1 cellular context compared by ENCODE assay signal in genomic region chr9:122930933-122931850, GRCh38.
TF ChIP-seq lines count a peak whose summit lies in the region.

Gene ZBTB26, minus strand, starts transcription at chr9:122931512. Its CDS starts 11,578 bp downstream, at chr9:122919934.

TF ChIP-seq in HepG2, 621 proteins besides CTCF, POLR2A, EP300 and RAD21 (continued from another document and continues in another):
- TF ChIP-seq ZNF513 (CRISPR knock-in tag; conservative IDR thresholded peaks at IDR 0.05) = no peak
- no peak for TF ChIP-seq ZBTB8A (CRISPR knock-in tag; IDR thresholded peaks at IDR 0.05; ENCODE audit: borderline replicate concordance, low read depth)
- TF ChIP-seq SSRP1 (CRISPR knock-in tag; IDR thresholded peaks at IDR 0.05) = no peak; the same call in 1 of the 2 replicates
- peak; percentile 62; the same call in 1 of the 2 replicates for TF ChIP-seq ZNF816 (CRISPR knock-in tag; IDR thresholded peaks at IDR 0.05; ENCODE audit: borderline replicate concordance)
- no peak for TF ChIP-seq ZNF280D (CRISPR knock-in tag; IDR thresholded peaks at IDR 0.05)
- 0 out of 2 replicates have a peak, but pooled peaks have one; percentile 16 for TF ChIP-seq BCL6 (CRISPR knock-in tag; IDR thresholded peaks at IDR 0.05)
- no peak for TF ChIP-seq ZFP36L2 (CRISPR knock-in tag; IDR thresholded peaks at IDR 0.05)
- TF ChIP-seq ZFAT (CRISPR knock-in tag; conservative IDR thresholded peaks at IDR 0.05) = no peak
- no peak for TF ChIP-seq ZNF383 (CRISPR knock-in tag; IDR thresholded peaks at IDR 0.05; ENCODE audit: borderline replicate concordance)
- no peak for TF ChIP-seq CHCHD3 (CRISPR knock-in tag; IDR thresholded peaks at IDR 0.05)
- TF ChIP-seq ZNF253 (CRISPR knock-in tag; IDR thresholded peaks at IDR 0.05; ENCODE audit: borderline replicate concordance) = no peak
- TF ChIP-seq ZNF570 (CRISPR knock-in tag; IDR thresholded peaks at IDR 0.05; ENCODE audit: borderline replicate concordance) = no peak
- TF ChIP-seq ZNF512 (CRISPR knock-in tag; IDR thresholded peaks at IDR 0.05) = no peak
- peak; percentile 60; the same call in 1 of the 2 replicates for TF ChIP-seq MYC (CRISPR knock-in tag; IDR thresholded peaks at IDR 0.05; ENCODE audit: borderline replicate concordance)
- TF ChIP-seq ZNF564 (CRISPR knock-in tag; IDR thresholded peaks at IDR 0.05) = no peak
- TF ChIP-seq HNRNPH1 (optimal IDR thresholded peaks at IDR 0.05; ENCODE audit: low read depth, low read length) = no peak
- TF ChIP-seq HHEX (CRISPR knock-in tag; IDR thresholded peaks at IDR 0.05) = no peak
- TF ChIP-seq ZNF644 (CRISPR knock-in tag; IDR thresholded peaks at IDR 0.05; ENCODE audit: low read depth) = no peak
- no peak for TF ChIP-seq MZF1 (CRISPR knock-in tag; IDR thresholded peaks at IDR 0.05; ENCODE audit: borderline replicate concordance)
- TF ChIP-seq SALL1 (CRISPR knock-in tag; IDR thresholded peaks at IDR 0.05) = peak; percentile 57; the same call in 1 of the 2 replicates
- TF ChIP-seq BCLAF1 (IDR thresholded peaks at IDR 0.05) = no peak
- peak; percentile 91 for TF ChIP-seq ZMYM4 (CRISPR knock-in tag; IDR thresholded peaks at IDR 0.05)
- no peak for TF ChIP-seq ZNF780A (CRISPR knock-in tag; IDR thresholded peaks at IDR 0.05)
- peak; percentile 99 for TF ChIP-seq GABPB1 (CRISPR knock-in tag; IDR thresholded peaks at IDR 0.05)
- TF ChIP-seq TARDBP (CRISPR knock-in tag; IDR thresholded peaks at IDR 0.05) = peak; percentile 77
- peak; percentile 81 for TF ChIP-seq ZNF350 (CRISPR knock-in tag; IDR thresholded peaks at IDR 0.05; ENCODE audit: borderline replicate concordance, low read depth)
- peak; percentile 80; the same call in 1 of the 2 replicates for TF ChIP-seq ZNF772 (CRISPR knock-in tag; IDR thresholded peaks at IDR 0.05)
- no peak for TF ChIP-seq ZNF556 (CRISPR knock-in tag; IDR thresholded peaks at IDR 0.05; ENCODE audit: borderline replicate concordance)
- 0 out of 2 replicates have a peak, but pooled peaks have one; percentile 11 for TF ChIP-seq TOE1 (CRISPR knock-in tag; IDR thresholded peaks at IDR 0.05)
- peak; percentile 96 for TF ChIP-seq ZFX (CRISPR knock-in tag; IDR thresholded peaks at IDR 0.05; ENCODE audit: low read depth)
- peak; percentile 60; the same call in 1 of the 2 replicates for TF ChIP-seq ZNF674 (CRISPR knock-in tag; IDR thresholded peaks at IDR 0.05; ENCODE audit: low read depth)
- 0 out of 2 replicates have a peak, but pooled peaks have one; percentile 73 for TF ChIP-seq YEATS4 (CRISPR knock-in tag; IDR thresholded peaks at IDR 0.05; ENCODE audit: borderline replicate concordance)
- no peak for TF ChIP-seq DMTF1 (CRISPR knock-in tag; IDR thresholded peaks at IDR 0.05)
- TF ChIP-seq HMGXB3 (CRISPR knock-in tag; IDR thresholded peaks at IDR 0.05; ENCODE audit: borderline replicate concordance) = peak; percentile 59; the same call in 1 of the 2 replicates
- peak; percentile 40; the same call in 1 of the 2 replicates for TF ChIP-seq SNAPC4 (CRISPR knock-in tag; IDR thresholded peaks at IDR 0.05)
- peak; percentile 69; the same call in 1 of the 2 replicates for TF ChIP-seq RFXAP (CRISPR knock-in tag; IDR thresholded peaks at IDR 0.05; ENCODE audit: borderline replicate concordance)
- TF ChIP-seq FLYWCH1 (CRISPR knock-in tag; IDR thresholded peaks at IDR 0.05) = no peak
- peak; percentile 86 for TF ChIP-seq TBX2 (CRISPR knock-in tag; IDR thresholded peaks at IDR 0.05; ENCODE audit: borderline replicate concordance)
- TF ChIP-seq ETV6 (CRISPR knock-in tag; conservative IDR thresholded peaks at IDR 0.05) = no peak
